In the genomic region with DNA sequence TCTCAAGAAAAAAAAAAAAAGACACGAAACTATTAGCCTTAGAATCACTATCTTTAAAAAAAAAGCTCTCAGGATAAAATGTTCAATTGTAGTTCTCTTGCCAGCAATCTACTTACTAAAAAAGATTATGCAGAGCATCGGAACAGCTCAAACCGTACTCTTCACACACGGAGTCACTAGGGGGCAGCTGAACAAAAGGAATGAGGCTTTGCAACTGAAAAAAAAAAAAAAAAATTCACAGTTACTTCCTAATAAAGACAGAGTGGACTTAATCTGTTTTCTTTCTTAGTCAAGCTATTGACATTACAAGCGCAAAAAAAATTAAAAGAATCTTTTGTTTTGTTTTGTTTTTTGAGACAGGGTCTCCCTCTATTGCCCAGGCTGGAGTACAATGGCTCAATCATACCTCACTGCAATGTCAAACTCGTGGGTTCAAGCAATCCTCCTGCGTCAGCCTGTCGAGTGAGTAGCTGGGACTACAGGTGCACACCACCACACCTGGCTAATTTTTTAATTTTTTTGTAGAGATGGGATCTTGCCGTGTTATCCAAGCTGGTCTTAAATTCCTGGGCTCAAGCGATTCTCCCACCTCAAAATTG, we compare ENCODE assay signal across 8 cellular contexts. TPM values are rescaled to one million over a fixed set of nuclear protein-coding genes. Genes with fewer than 3 reads are reported as not detected.
DNase-seq lines count a peak whose midpoint lies in the region; ATAC-seq, FAIRE-seq and TF ChIP-seq lines count a peak whose summit lies in the region.

No MANE protein-coding gene starts in this region.

- no peaks in the 10 kb centered on the region for H3K9me2 ChIP-seq in neural cell (ENCODE audit: insufficient read depth, low read length)

- H3K4me2 ChIP-seq in fibroblast of lung (ENCODE audit: extremely low read depth, insufficient read depth, low read length) (no peak overlapping the region), neural cell (ENCODE audit: low read length) (no peak overlapping the region)

- TF ChIP-seq RAD21 in neural cell (conservative IDR thresholded peaks at IDR 0.05) = peak; percentile 80

- TF ChIP-seq EP300 in neural cell (conservative IDR thresholded peaks at IDR 0.05; ENCODE audit: poor library complexity, severe bottlenecking) = no peak

- H3K36me3 ChIP-seq in fibroblast of lung (ENCODE audit: control insufficient read depth, insufficient read depth, low read length) (no peaks in the 10 kb centered on the region), neural cell (ENCODE audit: insufficient read depth, low read length) (no peaks in the 10 kb centered on the region)

- no peaks in the 10 kb centered on the region for H3F3A ChIP-seq in neural cell (ENCODE audit: insufficient read depth, low read length, poor library complexity, severe bottlenecking)

- TF ChIP-seq POLR2A in H54 (IDR thresholded peaks at IDR 0.05; ENCODE audit: low read depth, low read length) = no peak

- ATAC-seq in HG02885 (IDR thresholded peaks at IDR 0.05; ENCODE audit: poor library complexity, unreplicated experiment) (no peak), HG03139 (IDR thresholded peaks at IDR 0.05; ENCODE audit: unreplicated experiment) (no peak)

- DNase-seq in CD1c-positive myeloid dendritic cell (ENCODE audit: extremely low spot score) (peak; percentile 70), H54 (ENCODE audit: insufficient read length, low spot score) (peak; percentile 47), NCI-H510A (lab: John Stamatoyannopoulos, UW) (peak; percentile 28), fibroblast of lung (ENCODE audit: low read depth in 2 of 2) (peak; percentile 58 to 77)
- peak; percentile 42 for DNase-seq in activated CD4-positive, alpha-beta T cell treated with anti-CD3 and anti-CD28 coated beads, Interleukin-2, amount 50 U/mL, for 1 hour

- H3K27me3 ChIP-seq in fibroblast of lung (ENCODE audit: control insufficient read depth, insufficient read depth, low read length) (no peaks in the 10 kb centered on the region), neural cell (ENCODE audit: insufficient read depth, low read depth, low read length) (no peaks in the 10 kb centered on the region)

- H3K4me3 ChIP-seq in fibroblast of lung (replicated peaks in 1 of 4; ENCODE audit: control extremely low read depth in 1 of 4, insufficient read depth in 1 of 4, low read depth in 3 of 4, low read length in 4 of 4) (no peak overlapping the region), neural cell (ENCODE audit: low read length) (no peak overlapping the region)

- H3K4me1 ChIP-seq in fibroblast of lung (ENCODE audit: control insufficient read depth, extremely low read depth, insufficient read depth, low read length) = no peaks in the 10 kb centered on the region

- H3K9me3 ChIP-seq in fibroblast of lung (ENCODE audit: control insufficient read depth, insufficient read depth, low read depth, low read length) (no peaks in the 10 kb centered on the region), neural cell (ENCODE audit: low read length) (no peaks in the 10 kb centered on the region)

- H2AFZ ChIP-seq in fibroblast of lung (ENCODE audit: low read length) = no peak overlapping the region
- no peak overlapping the region for H2AFZ ChIP-seq in neural cell (ENCODE audit: low read depth, low read length)

- H3K9ac ChIP-seq in fibroblast of lung (ENCODE audit: insufficient read depth, low read length) = no peak overlapping the region
- H3K9ac ChIP-seq in neural cell (ENCODE audit: low read length) = no peak overlapping the region

- H3K27ac ChIP-seq in fibroblast of lung (ENCODE audit: insufficient read depth, low read length) = no peak overlapping the region
- H3K27ac ChIP-seq in neural cell (ENCODE audit: low read length) = no peak overlapping the region

- TF ChIP-seq CTCF in fibroblast of lung (conservative IDR thresholded peaks at IDR 0.05 in 1 of 2, IDR thresholded peaks at IDR 0.05 in 1 of 2; ENCODE audit: low read depth in 1 of 2, low read length in 2 of 2) (peak; percentile 58 to 74), neural cell (IDR thresholded peaks at IDR 0.05; ENCODE audit: poor library complexity, severe bottlenecking) (peak; percentile 78)

- FAIRE-seq in H54 (lab: Jason Lieb, UNC) = no peak

- H4K20me1 ChIP-seq in fibroblast of lung (ENCODE audit: control insufficient read depth, extremely low read depth, insufficient read depth, low read length) (no peaks in the 10 kb centered on the region), neural cell (ENCODE audit: insufficient read depth) (no peaks in the 10 kb centered on the region)

- H3K79me2 ChIP-seq in fibroblast of lung (ENCODE audit: control insufficient read depth, insufficient read depth, low read length) (no peaks in the 10 kb centered on the region), neural cell (replicated peaks; ENCODE audit: insufficient read depth, low read length) (no peaks in the 10 kb centered on the region)

TF ChIP-seq in neural cell, 6 proteins besides CTCF, POLR2A, EP300 and RAD21:
- no peak for TF ChIP-seq POLR2AphosphoS5 (IDR thresholded peaks at IDR 0.05)
- peak; percentile 71 for TF ChIP-seq SMC3 (conservative IDR thresholded peaks at IDR 0.05; ENCODE audit: poor library complexity)

RNA-seq across cellular contexts. Expression of a gene that starts 11.5 kb away (rescaled TPM):
- total RNA-seq in fibroblast of lung = 28.0 and 28.1 TPM in 2 replicates
- polyA plus RNA-seq in fibroblast of lung (7.3 and 7.9 TPM in 2 replicates), neural cell (14.0 and 17.4 TPM in 2 replicates)
- 5.9 and 6.6 TPM in 2 replicates for polyA plus RNA-seq in fibroblast of lung (2012)
- polyA minus RNA-seq in fibroblast of lung (ENCODE audit: low replicate concordance) (4.4 and 7.7 TPM in 2 replicates), neural cell (32.9 and 33.4 TPM in 2 replicates)

RNA-seq across cellular contexts. Expression of a gene that starts 11.8 kb away (rescaled TPM):
- total RNA-seq in fibroblast of lung = 41.6 and 41.9 TPM in 2 replicates
- polyA plus RNA-seq in fibroblast of lung (47.4 and 58.5 TPM in 2 replicates), neural cell (41.5 and 46.9 TPM in 2 replicates)
- 27.1 and 36.6 TPM in 2 replicates for polyA plus RNA-seq in fibroblast of lung (2012)
- polyA minus RNA-seq in fibroblast of lung (ENCODE audit: low replicate concordance) (30.6 and 31.7 TPM in 2 replicates), neural cell (23.1 and 24.0 TPM in 2 replicates)

RNA-seq across cellular contexts. Expression of a gene that starts 26.8 kb away (rescaled TPM):
- under 0.01 and 0.66 TPM in 2 replicates for total RNA-seq in fibroblast of lung
- not detected in 2 replicates for polyA plus RNA-seq in fibroblast of lung
- not detected in 2 replicates for polyA plus RNA-seq in fibroblast of lung (2012)
- 1.8 TPM in 1 of 2 replicates, not detected in the other for polyA minus RNA-seq in fibroblast of lung (ENCODE audit: low replicate concordance)
- polyA plus RNA-seq in neural cell = 1.6 and 2.0 TPM in 2 replicates
- 1.5 and 2.0 TPM in 2 replicates for polyA minus RNA-seq in neural cell

RNA-seq across cellular contexts. Expression of a gene that starts 33.9 kb away (rescaled TPM):
- 0.17 and 0.26 TPM in 2 replicates for total RNA-seq in fibroblast of lung
- polyA plus RNA-seq in fibroblast of lung = 0.11 and 0.43 TPM in 2 replicates
- polyA plus RNA-seq in fibroblast of lung (2012) = 0.17 and 0.44 TPM in 2 replicates
- not detected in 2 replicates for polyA minus RNA-seq in fibroblast of lung (ENCODE audit: low replicate concordance)
- not detected in 2 replicates for polyA plus RNA-seq in neural cell
- not detected in 2 replicates for polyA minus RNA-seq in neural cell
